9 cellular contexts compared by ENCODE assay signal in genomic region chr13:76991432-76991795, GRCh38. TPM values are rescaled to one million over a fixed set of nuclear protein-coding genes. Genes with fewer than 3 reads are reported as not detected.
DNase-seq lines count a peak whose midpoint lies in the region; ATAC-seq, FAIRE-seq and TF ChIP-seq lines count a peak whose summit lies in the region.
"Had no signal": no experiment of that assay in that cellular context is flagged by ENCODE, and none has a peak within 500 bp of the region (broad histone marks: within the 10 kb centered on the region; RNA-seq: fewer than 3 reads in every experiment).

No MANE protein-coding gene starts in this region.

- peak overlapping the region; percentile 38 for H3K27ac ChIP-seq in RWPE2 (ENCODE audit: poor library complexity, severe bottlenecking)
- peak overlapping the region in 4 of 5 donors; percentile 84 to 99 (median 95) for H3K27ac ChIP-seq in adrenal gland
- H3K27ac ChIP-seq in layer of hippocampus (ENCODE audit: low read depth, low read length) = peak overlapping the region; percentile 86

- ATAC-seq in HG02763 (IDR thresholded peaks at IDR 0.05; ENCODE audit: unreplicated experiment) (peak; percentile 33), RWPE2 (ENCODE audit: low read depth) (no peak)

- DNase-seq in GM18507 (ENCODE audit: extremely low spot score, insufficient read length, low read depth) = peak; percentile 50
- DNase-seq in RWPE2 (ENCODE audit: low spot score) = no peak
- peak in 3 of 7 donors; percentile 28 to 70 (median 32) for DNase-seq in adrenal gland
- peak in 2 of 3 experiments; percentile 27 to 38 for DNase-seq in stimulated activated CD4-positive, alpha-beta T cell treated with anti-CD3 and anti-CD28 coated beads, TNF-alpha, amount 100 ng/mL, for 4 hours (ENCODE audit: low read depth in 3 of 3)
- DNase-seq in NCI-H82 treated with DMSO at 0.1 percent for 48 hours (lab: John Stamatoyannopoulos, UW; ENCODE audit: unreplicated experiment) = no peak
- no peak for DNase-seq in GF-D8 (lab: John Stamatoyannopoulos, UW)

- no peaks in the 10 kb centered on the region for H3K9me3 ChIP-seq in RWPE2 (ENCODE audit: severe bottlenecking)
- H3K9me3 ChIP-seq in adrenal gland (replicated peaks in 1 of 3) = no peaks in the 10 kb centered on the region

- no peak for FAIRE-seq in GM18507 (lab: Jason Lieb, UNC)
- FAIRE-seq: islet of Langerhans had no signal

- WGBS in adrenal gland, 4 donors = 30 to 45% (median 39%) methylated on average over 14 to 15 of the region's 15 CpGs

- peaks cover 22% of the 10 kb centered on the region for H3K36me3 ChIP-seq in RWPE2 (ENCODE audit: low read depth)
- no peaks in the 10 kb centered on the region for H3K36me3 ChIP-seq in adrenal gland (replicated peaks in 1 of 2)

- peak overlapping the region; percentile 56 for H3K4me3 ChIP-seq in RWPE2 (ENCODE audit: severe bottlenecking)
- H3K4me3 ChIP-seq in adrenal gland = peak overlapping the region; percentile 38 to 90 (median 66)

- intact Hi-C loops in adrenal gland (cut with DNase I) = no loop called here

- no peak for TF ChIP-seq CTCF in RWPE2 (IDR thresholded peaks at IDR 0.05; ENCODE audit: poor library complexity, severe bottlenecking)
- no peak for TF ChIP-seq CTCF in adrenal gland (IDR thresholded peaks at IDR 0.05)

- no peaks in the 10 kb centered on the region for H3K27me3 ChIP-seq in RWPE2 (ENCODE audit: insufficient read depth, poor library complexity, severe bottlenecking)
- no peaks in the 10 kb centered on the region for H3K27me3 ChIP-seq in adrenal gland
- H3K27me3 ChIP-seq in layer of hippocampus (ENCODE audit: control insufficient read depth, insufficient read depth, low read length) = no peaks in the 10 kb centered on the region

- no peak for TF ChIP-seq POLR2A in adrenal gland (IDR thresholded peaks at IDR 0.05)

- peaks cover 18% of the 10 kb centered on the region for H3K4me1 ChIP-seq in RWPE2 (ENCODE audit: insufficient read depth, poor library complexity, severe bottlenecking)
- H3K4me1 ChIP-seq in adrenal gland (replicated peaks in 1 of 2) = peaks cover 0 to 16% of the 10 kb centered on the region in 2 donors

RNA-seq across cellular contexts. Expression of gene CLN5, which starts 0.5 kb away (rescaled TPM):
- 10 to 100 TPM; 21.6 to 46.9 (median 37.1) TPM for total RNA-seq in adrenal gland
- polyA plus RNA-seq in adrenal gland = 10 to 100 TPM; 16.7 to 42.7 (median 21.3) TPM

RNA-seq across cellular contexts. Expression of gene FBXL3, which starts 35.5 kb away (rescaled TPM):
- 10 to 100 TPM; 30.5 to 87.4 (median 50.0) TPM for total RNA-seq in adrenal gland
- polyA plus RNA-seq in adrenal gland = 10 to 100 TPM; 12.1 to 45.4 (median 14.4) TPM

RNA-seq across cellular contexts. Expression of gene ACOD1, which starts 43.1 kb away (rescaled TPM):
- not detected for total RNA-seq in adrenal gland
- polyA plus RNA-seq in adrenal gland = not detected

Comparison
In these comparisons a context has a peak if more than half of its experiments do, and no peak if none do; other contexts are left out.
1. DNase-seq: peak in GM18507 (single experiment) and stimulated activated CD4-positive, alpha-beta T cell treated with anti-CD3 and anti-CD28 coated beads, TNF-alpha, amount 100 ng/mL, for 4 hours (2 of 3); none in RWPE2 (single experiment), NCI-H82 treated with DMSO at 0.1 percent for 48 hours (single experiment) and GF-D8 (single experiment).
2. H3K27ac ChIP-seq: peak in every context shown above with its lines; median percentile 95 in adrenal gland; 86 in layer of hippocampus; 38 in RWPE2.